ENCODE assay signal across 19 cellular contexts in the genomic region with DNA sequence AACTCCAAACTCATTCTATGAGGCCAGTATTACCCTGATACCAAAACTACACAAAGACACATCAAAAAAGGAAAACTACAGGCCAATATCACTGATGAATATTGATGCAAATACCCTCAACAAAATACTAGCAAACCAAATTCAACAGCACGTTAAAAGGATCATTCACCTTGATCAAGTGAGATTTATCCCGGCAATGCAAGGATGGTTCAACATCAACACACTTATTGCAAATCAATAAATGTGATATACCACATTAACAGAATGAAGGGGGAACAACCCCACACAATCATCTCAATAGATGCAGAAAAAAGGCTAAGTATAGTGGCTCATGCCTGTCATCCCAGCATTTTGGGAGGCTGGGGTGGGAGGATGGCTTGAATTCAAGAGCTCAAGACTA. TPM values are rescaled to one million over a fixed set of nuclear protein-coding genes. Genes with fewer than 3 reads are reported as not detected.
DNase-seq lines count a peak whose midpoint lies in the region; ATAC-seq, FAIRE-seq and TF ChIP-seq lines count a peak whose summit lies in the region.
"Had no signal": no experiment of that assay in that cellular context is flagged by ENCODE, and none has a peak within 500 bp of the region (broad histone marks: within the 10 kb centered on the region; RNA-seq: fewer than 3 reads in every experiment).

No MANE protein-coding gene starts in this region.

- H3K36me3 ChIP-seq in HEK293 (ENCODE audit: control insufficient read depth in 2 of 2, insufficient read depth in 1 of 2, low read length in 2 of 2) (peaks cover 25 to 35% of the 10 kb centered on the region in 2 experiments; a peak in 2 of 3 replicates), K562 (ENCODE audit: control insufficient read depth, insufficient read depth, low read length) (peaks cover 41% of the 10 kb centered on the region; the same call in 2 of the 3 replicates)

- H3K4me3 ChIP-seq in HEK293 (ENCODE audit: low read depth, low read length) (no peak overlapping the region), K562 (no peak overlapping the region)
- H3K4me3 ChIP-seq: A549 had no signal

- BruUV-seq in K562 (replicated peaks; lab: Mats Ljungman, UMichigan): no TSS peak

- FAIRE-seq in GM12891 (lab: Jason Lieb, UNC) (peak; percentile 84), K562 (lab: Jason Lieb, UNC) (no peak)
- FAIRE-seq: A549, D721Med, G401.6 had no signal

- no peaks in the 10 kb centered on the region for H3K9me1 ChIP-seq in K562 (ENCODE audit: control insufficient read depth, insufficient read depth, low read length)

- H3K27ac ChIP-seq in HEK293 (ENCODE audit: extremely low read depth, low read depth, low read length): no peak overlapping the region
- H3K27ac ChIP-seq in K562 (ENCODE audit: extremely low read depth, low read depth, low read length): no peak overlapping the region
- H3K27ac ChIP-seq: 22Rv1; A549; BLaER1 treated with 17β-estradiol and CSF1 and Interleukin-3, amounts not matched to agents 10 nM and 100 nM; C4-2B had no signal

- H3K79me2 ChIP-seq in K562 (ENCODE audit: control insufficient read depth, insufficient read depth, low read length): peaks cover 18% of the 10 kb centered on the region

- H3K9me3 ChIP-seq in HEK293 (ENCODE audit: control insufficient read depth, insufficient read depth, low read depth, low read length) (peaks cover 1% of the 10 kb centered on the region; the same call in 1 of the 2 replicates), K562 (replicated peaks; ENCODE audit: control insufficient read depth, insufficient read depth, low read depth, low read length) (0 out of 2 replicates have a peak, but pooled peaks cover 3% of the 10 kb centered on the region)

- no peak overlapping the region for H3K4me2 ChIP-seq in K562 (ENCODE audit: insufficient read depth, low read length)
- H3K4me2 ChIP-seq: A549; BLaER1 treated with 17β-estradiol and CSF1 and Interleukin-3, amounts not matched to agents 10 nM and 100 nM had no signal

- no peak for TF ChIP-seq POLR2A in GM12891 (IDR thresholded peaks at IDR 0.05; ENCODE audit: low read depth, low read length)
- no peak for TF ChIP-seq POLR2A in K562 (conservative IDR thresholded peaks at IDR 0.05)

- no peak for ATAC-seq in K562
- no peak for ATAC-seq in GM18909 (IDR thresholded peaks at IDR 0.05; ENCODE audit: poor library complexity, unreplicated experiment)
- ATAC-seq: A549; CD8-positive, alpha-beta T cell had no signal

- intact Hi-C loops in K562 (cut with micrococcal nuclease): no loop called here

- POLR2A ChIA-PET in HEK293 (lab: Yijun Ruan, JAX) (no interaction called here), K562 (lab: Yijun Ruan, JAX) (no interaction called here)

- 100% methylated on average over 2 of the region's 2 CpGs for WGBS in K562 (ENCODE audit: insufficient coverage, low coverage, missing lambda C conversion rate)

- TF ChIP-seq CTCF in HEK293 (tag by site-specific recombination; IDR thresholded peaks at IDR 0.05): no peak
- no peak for TF ChIP-seq CTCF in K562 (IDR thresholded peaks at IDR 0.05 in 2 of 3, conservative IDR thresholded peaks at IDR 0.05 in 1 of 3; ENCODE audit: insufficient read depth in 2 of 3, low read depth in 1 of 3, low read length in 3 of 3)

- no peak for TF ChIP-seq RAD21 in K562 (CRISPR knock-in tag; conservative IDR thresholded peaks at IDR 0.05 in 1 of 2, IDR thresholded peaks at IDR 0.05 in 1 of 2)

- no peak overlapping the region for H3K9ac ChIP-seq in K562 (ENCODE audit: insufficient read depth in 1 of 2, low read depth in 2 of 2, low read length in 2 of 2)
- H3K9ac ChIP-seq: BLaER1 treated with 17β-estradiol and CSF1 and Interleukin-3, amounts not matched to agents 10 nM and 100 nM had no signal

- H3K27me3 ChIP-seq in K562 (ENCODE audit: control insufficient read depth in 2 of 2, insufficient read depth in 2 of 2, low read length in 2 of 2): no peaks in the 10 kb centered on the region
- H3K27me3 ChIP-seq: BLaER1 treated with 17β-estradiol and CSF1 and Interleukin-3, amounts not matched to agents 10 nM and 100 nM had no signal

- CTCF ChIA-PET in HEK293 (lab: Yijun Ruan, JAX): interaction anchor here (1.9 kb wide), 1 partner anchor 20 kb away, joined by 6 read pairs; a partner anchor contains a TSS
- CTCF ChIA-PET in K562 (lab: Yijun Ruan, JAX; ENCODE audit: low intra/inter-chr PET ratio): no interaction called here

- H3K4me1 ChIP-seq in HEK293 (ENCODE audit: control insufficient read depth, insufficient read depth, low read length) (no peaks in the 10 kb centered on the region), K562 (replicated peaks in 1 of 2; ENCODE audit: control insufficient read depth in 2 of 2, insufficient read depth in 2 of 2, low read length in 2 of 2) (no peaks in the 10 kb centered on the region)
- H3K4me1 ChIP-seq: A549; BLaER1 treated with 17β-estradiol and CSF1 and Interleukin-3, amounts not matched to agents 10 nM and 100 nM; Caco-2 had no signal

- no peak for TF ChIP-seq EP300 in K562 (IDR thresholded peaks at IDR 0.05; ENCODE audit: low read length)

- H4K20me1 ChIP-seq in K562 (replicated peaks; ENCODE audit: control insufficient read depth, insufficient read depth, low read length): no peaks in the 10 kb centered on the region

- DNase-seq in GM12891 (ENCODE audit: insufficient read length, low spot score): no peak
- no peak for DNase-seq in K562 (ENCODE audit: extremely low read depth in 1 of 4, low spot score in 3 of 4)
- DNase-seq in stimulated activated CD4-positive, alpha-beta T cell treated with anti-CD3 and anti-CD28 coated beads, Interleukin-2, amount 100 ng/mL, for 48 hours: no peak
- no peak for DNase-seq in middle frontal gyrus (ENCODE audit: extremely low spot score, low spot score)
- DNase-seq: AML-193; Caco-2; Calu3; CD4-positive, alpha-beta T cell; CD8-positive, alpha-beta T cell; DMS79 treated with DMSO at 0.1 percent for 48 hours; GF-D8 had no signal

- no peak overlapping the region for H2AFZ ChIP-seq in K562 (ENCODE audit: low read depth, low read length)

- in situ Hi-C loops in K562 (cut with MboI): no loop called here

TF ChIP-seq in GM12891, 5 proteins besides CTCF, POLR2A, EP300 and RAD21 (continues in another document):
- TF ChIP-seq PAX5 (IDR thresholded peaks at IDR 0.05; ENCODE audit: insufficient read depth, low read length, severe bottlenecking): no peak
- no peak for TF ChIP-seq POU2F2 (IDR thresholded peaks at IDR 0.05; ENCODE audit: low read depth, low read length)
- no peak for TF ChIP-seq SPI1 (IDR thresholded peaks at IDR 0.05; ENCODE audit: low read depth, low read length)
- no peak for TF ChIP-seq POLR2AphosphoS5 (IDR thresholded peaks at IDR 0.05; ENCODE audit: low read depth, low read length)

TF ChIP-seq in HEK293, 187 proteins besides CTCF, POLR2A, EP300 and RAD21:
- TF ChIP-seq ZNF354C (tag by site-specific recombination; IDR thresholded peaks at IDR 0.05; ENCODE audit: borderline replicate concordance, low read depth): no peak
- 0 out of 2 replicates have a peak, but pooled peaks have one; percentile 34 for TF ChIP-seq ZNF211 (tag by site-specific recombination; IDR thresholded peaks at IDR 0.05; ENCODE audit: low read depth)

TF ChIP-seq in K562, 482 proteins besides CTCF, POLR2A, EP300 and RAD21:
- TF ChIP-seq ZNF324 (CRISPR knock-in tag; IDR thresholded peaks at IDR 0.05): peak; percentile 89
- no peak for TF ChIP-seq BRD9 (IDR thresholded peaks at IDR 0.05; ENCODE audit: low read depth, partially characterized antibody)

RNA-seq across cellular contexts. Expression of a gene that starts 19.9 kb away (rescaled TPM):
- polyA plus RNA-seq in GM12891 (2012; ENCODE audit: low read depth, missing spikeins): 9.1 TPM
- total RNA-seq in K562 (2011; cell fraction: chromatin; rRNA removed; ENCODE audit: low replicate concordance): 50.5 and 136 TPM in 2 replicates
- 18.2 and 28.7 TPM in 2 replicates for total RNA-seq in K562 (2011; cell fraction: nucleolus; rRNA removed)
- 50.9 and 77.5 TPM in 2 replicates for total RNA-seq in K562 (2011; cell fraction: nucleoplasm; rRNA removed)
- 20.1 and 20.4 TPM in 2 replicates for total RNA-seq in K562 (2014; rRNA removed)
- total RNA-seq in K562 (2014; rRNA removed; fragmentation: Illumina TruSeq; extraction: Trizol): 43.2 and 54.5 TPM in 2 replicates
- total RNA-seq in K562 (2015; rRNA removed; fragmentation: Illumina TruSeq; extraction: Trizol): 41.0 and 41.3 TPM in 2 replicates
- 50.6 and 51.3 TPM in 2 replicates for total RNA-seq in K562 (2021)
- 35.9 and 41.0 TPM in 2 replicates for polyA plus RNA-seq in K562 (2011; rRNA removed)
- 10.6 and 13.3 TPM in 2 replicates for polyA plus RNA-seq in K562 (2011; cell fraction: cytosol; rRNA removed)
- 48.0 and 63.1 TPM in 2 replicates for polyA plus RNA-seq in K562 (2011; cell fraction: nucleus; rRNA removed)
- 18.3 and 23.1 TPM in 2 replicates for polyA plus RNA-seq in K562 (2012)
- 26.7 and 33.2 TPM in 2 replicates for polyA plus RNA-seq in K562 (2014; fragmentation: Illumina TruSeq; extraction: Trizol)
- polyA plus RNA-seq in K562 (2014; fragmentation: Nextera tagmentation; extraction: Ambion mirVana): 10 to 100 TPM; 10.2 to 19.5 TPM
- polyA plus RNA-seq in K562 (2014; rRNA removed): 17.3 and 17.5 TPM in 2 replicates
- polyA minus RNA-seq in K562 (2011; rRNA and poly(A)+ RNA removed): 80.0 and 103 TPM in 2 replicates
- polyA minus RNA-seq in K562 (2011; cell fraction: cytosol; rRNA and poly(A)+ RNA removed): 21.6 and 40.6 TPM in 2 replicates
- 20.3 and 33.0 TPM in 2 replicates for polyA minus RNA-seq in K562 (2011; cell fraction: nucleus; rRNA and poly(A)+ RNA removed)

RNA-seq across cellular contexts. Expression of a gene that starts 39.0 kb away (rescaled TPM):
- 17.3 TPM for polyA plus RNA-seq in GM12891 (2012; ENCODE audit: low read depth, missing spikeins)
- 11.9 and 44.3 TPM in 2 replicates for total RNA-seq in K562 (2011; cell fraction: chromatin; rRNA removed; ENCODE audit: low replicate concordance)
- 5.8 and 7.9 TPM in 2 replicates for total RNA-seq in K562 (2011; cell fraction: nucleolus; rRNA removed)
- total RNA-seq in K562 (2011; cell fraction: nucleoplasm; rRNA removed): 13.7 and 14.2 TPM in 2 replicates
- total RNA-seq in K562 (2014; rRNA removed) (23.3 and 23.9 TPM in 2 replicates), K562 (2014; rRNA removed; fragmentation: Illumina TruSeq; extraction: Trizol) (53.5 and 60.1 TPM in 2 replicates), K562 (2015; rRNA removed; fragmentation: Illumina TruSeq; extraction: Trizol) (49.6 and 54.4 TPM in 2 replicates), K562 (2021) (30.1 and 33.0 TPM in 2 replicates)
- polyA plus RNA-seq in K562 (2011; rRNA removed) (16.2 and 29.2 TPM in 2 replicates), K562 (2014; fragmentation: Illumina TruSeq; extraction: Trizol) (34.1 and 38.9 TPM in 2 replicates), K562 (2014; fragmentation: Nextera tagmentation; extraction: Ambion mirVana) (10 to 100 TPM; 11.3 to 12.3 TPM), K562 (2014; rRNA removed) (20.7 and 21.6 TPM in 2 replicates)
- 3.6 and 9.6 TPM in 2 replicates for polyA plus RNA-seq in K562 (2011; cell fraction: cytosol; rRNA removed)
- polyA plus RNA-seq in K562 (2011; cell fraction: nucleus; rRNA removed): 4.8 and 7.8 TPM in 2 replicates
- 26.4 and 26.7 TPM in 2 replicates for polyA plus RNA-seq in K562 (2012)
- polyA minus RNA-seq in K562 (2011; rRNA and poly(A)+ RNA removed): 40.6 and 49.6 TPM in 2 replicates
- 17.8 and 20.9 TPM in 2 replicates for polyA minus RNA-seq in K562 (2011; cell fraction: cytosol; rRNA and poly(A)+ RNA removed)
- polyA minus RNA-seq in K562 (2011; cell fraction: nucleus; rRNA and poly(A)+ RNA removed): 5.4 and 14.1 TPM in 2 replicates
